1 cellular context compared by ENCODE assay signal in the genomic region with DNA sequence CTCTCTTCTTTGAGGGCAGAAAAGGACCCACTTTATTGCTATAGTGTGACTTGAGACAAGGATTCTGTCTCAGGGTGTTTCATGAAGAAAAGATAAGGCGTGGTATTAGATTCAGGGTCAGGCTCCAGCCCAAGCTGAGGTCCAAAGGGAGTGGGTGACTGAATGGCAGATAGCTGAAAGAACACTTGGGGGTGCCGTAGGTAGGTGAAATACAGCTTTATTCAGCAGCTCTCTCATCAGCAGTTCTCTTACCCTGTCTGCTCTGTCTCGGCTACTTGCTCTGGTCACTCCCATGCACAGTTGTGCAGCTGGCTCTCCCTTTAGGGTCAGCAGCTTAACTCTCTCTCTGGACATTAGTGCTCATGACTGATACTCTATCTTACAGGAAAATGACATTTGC.
TF ChIP-seq lines count a peak whose summit lies in the region.

No MANE protein-coding gene starts in this region.

TF ChIP-seq in endothelial cell of umbilical vein, 7 proteins besides CTCF, POLR2A, EP300 and RAD21 (continued from another document):
- TF ChIP-seq JUN (IDR thresholded peaks at IDR 0.05; ENCODE audit: borderline replicate concordance, insufficient read depth, insufficient read length, low read depth) (no peak), FOS (IDR thresholded peaks at IDR 0.05; ENCODE audit: borderline replicate concordance, insufficient read depth, low read length) (no peak), MYC (IDR thresholded peaks at IDR 0.05; ENCODE audit: low read depth, low read length) (no peak), POLR2AphosphoS5 (IDR thresholded peaks at IDR 0.05; ENCODE audit: insufficient read depth, low read depth, low read length) (no peak), EZH2 (IDR thresholded peaks at IDR 0.05; ENCODE audit: borderline replicate concordance, low read depth, low read length, severe bottlenecking) (no peak)
